16 cellular contexts compared by ENCODE assay signal in the genomic region with DNA sequence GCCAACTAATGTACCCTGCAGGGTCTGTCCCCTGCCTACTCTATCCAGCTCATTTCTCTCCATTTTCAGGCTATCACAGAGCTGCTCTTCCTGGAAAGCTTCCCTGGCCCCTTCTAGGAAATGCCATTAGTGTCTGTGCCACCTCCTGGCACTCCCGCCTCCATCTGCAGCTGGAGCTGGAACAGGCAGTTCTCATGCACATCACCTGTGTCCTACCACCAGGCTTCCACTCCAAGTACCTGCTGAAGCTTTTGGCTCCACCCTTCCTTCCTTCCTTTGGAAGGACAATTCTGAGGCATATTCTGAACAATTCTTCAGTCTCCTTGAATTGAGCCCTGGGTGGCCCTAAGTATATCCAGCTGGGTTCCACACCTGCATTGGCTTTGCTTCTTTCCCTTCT.
A peak's percentile ranks its signal among the peaks of the same experiment; 100 is the strongest.
DNase-seq lines count a peak whose midpoint lies in the region; FAIRE-seq and TF ChIP-seq lines count a peak whose summit lies in the region.
"Had no signal": no experiment of that assay in that cellular context is flagged by ENCODE, and none has a peak within 500 bp of the region (broad histone marks: within the 10 kb centered on the region; RNA-seq: fewer than 3 reads in every experiment).

No MANE protein-coding gene starts in this region.

- TF ChIP-seq EP300 in H1 (IDR thresholded peaks at IDR 0.05; ENCODE audit: borderline replicate concordance in 1 of 2, low read depth in 2 of 2, low read length in 2 of 2) = no peak

- H2BK20ac ChIP-seq in H1 (ENCODE audit: low read length) = 0 out of 2 replicates have a peak overlapping the region, but pooled peaks have one; percentile 13

- peaks cover 16% of the 10 kb centered on the region for H3K4me1 ChIP-seq in HUES48 (ENCODE audit: control insufficient read depth, insufficient read depth, low read length)
- peaks cover 0 to 5% (median 0%) of the 10 kb centered on the region in 4 experiments; a peak in 2 of 7 replicates for H3K4me1 ChIP-seq in H1 (replicated peaks in 1 of 4; ENCODE audit: control insufficient read depth in 3 of 4, insufficient read depth in 4 of 4, low read length in 3 of 4)
- H3K4me1 ChIP-seq: HAP-1 had no signal

- no peak for TF ChIP-seq POLR2A in H1 (IDR thresholded peaks at IDR 0.05; ENCODE audit: control extremely low read depth in 1 of 2, low read depth in 2 of 2, low read length in 2 of 2)

- no peak overlapping the region for H4K5ac ChIP-seq in H1 (ENCODE audit: insufficient read length, low read depth, low read length)

- no peak overlapping the region for H3K23ac ChIP-seq in H1 (ENCODE audit: insufficient read length)

- CTCF ChIA-PET in H1 (lab: Charles Lee; ENCODE audit: partially characterized antibody) = interaction anchor here (0.9 to 2.4 kb wide), 8 partner anchors 9 to 91 kb away, joined by 3 to 9 read pairs (median 4); no protein-coding TSS in a partner anchor

- intact Hi-C loops in activated T-helper 1 cell treated with anti-CD3 and anti-CD28 coated beads, Interleukin-12 subunit alpha, Interleukin-12 subunit beta, Interleukin-2, Interleukin-4 antibody, amounts not matched to agents 30 ng/mL and 10 ng/mL and 1 ng/mL, durations not matched to agents 14 hours and 24 hours and 36 hours (cut with micrococcal nuclease) = no loop called here

- H3K23me2 ChIP-seq in H1 (ENCODE audit: low read depth, low read length) = no peaks in the 10 kb centered on the region

- H2BK15ac ChIP-seq in H1 (ENCODE audit: low read length) = no peak overlapping the region

- DNase-seq in activated CD8-positive, alpha-beta memory T cell treated with anti-CD3 and anti-CD28 coated beads, Interleukin-2, amount 50 U/mL, for 48 hours = peak; percentile 18
- DNase-seq in activated CD8-positive, alpha-beta memory T cell treated with anti-CD3 and anti-CD28 coated beads for 24 hours = no peak
- peak in 1 of 2 experiments; percentile 33 for DNase-seq in H1 (ENCODE audit: low read depth in 1 of 2, low spot score in 2 of 2)
- DNase-seq in type B pancreatic cell (ENCODE audit: extremely low spot score, unreplicated experiment) = peak; percentile 31
- no peak for DNase-seq in activated T-helper 1 cell treated with anti-CD3 and anti-CD28 coated beads, Interleukin-12 subunit alpha, Interleukin-12 subunit beta, Interleukin-2, Interleukin-4 antibody, amounts not matched to agents 30 ng/mL and 10 ng/mL and 1 ng/mL, durations not matched to agents 14 hours and 24 hours and 36 hours (ENCODE audit: low spot score)
- no peak for DNase-seq in OCI-M2 (lab: John Stamatoyannopoulos, UW; ENCODE audit: unreplicated experiment)
- DNase-seq in chondrocyte (ENCODE audit: low spot score) = no peak
- DNase-seq: ACHN; CD4-positive, alpha-beta T cell; DMS79; GM23248 had no signal

- no peak overlapping the region for H2AFZ ChIP-seq in H1 (ENCODE audit: low read length)
- H2AFZ ChIP-seq: GM23248 had no signal

- POLR2A ChIA-PET in H1 (lab: Charles Lee; ENCODE audit: partially characterized antibody) = no interaction called here

- no peak overlapping the region for H2BK12ac ChIP-seq in H1 (ENCODE audit: low read depth, low read length)

- H3K56ac ChIP-seq in H1 (replicated peaks; ENCODE audit: insufficient read length, low read depth, low read length) = no peak overlapping the region

- H2BK5ac ChIP-seq in H1 (ENCODE audit: low read depth, low read length) = no peak overlapping the region

- H3K9me3 Mint-ChIP-seq in type B pancreatic cell (peaks cover 10% of the 10 kb centered on the region), chondrocyte (ENCODE audit: low read depth) (peaks cover 17% of the 10 kb centered on the region)
- H3K9me3 Mint-ChIP-seq in activated T-helper 1 cell treated with anti-CD3 and anti-CD28 coated beads, Interleukin-12 subunit alpha, Interleukin-12 subunit beta, Interleukin-2, Interleukin-4 antibody, amounts not matched to agents 30 ng/mL and 10 ng/mL and 1 ng/mL, durations not matched to agents 14 hours and 24 hours and 36 hours = no peaks in the 10 kb centered on the region

- no peak overlapping the region for H4K91ac ChIP-seq in H1 (replicated peaks; ENCODE audit: insufficient read length, low read length)

- H2AK5ac ChIP-seq in H1 (ENCODE audit: low read depth, low read length) = no peak overlapping the region; the same call in 1 of the 2 replicates

- H3K14ac ChIP-seq in H1 (ENCODE audit: insufficient read length) = no peak overlapping the region

- no peak overlapping the region for H2BK120ac ChIP-seq in H1 (replicated peaks; ENCODE audit: low read depth, low read length)

- H3K4me3 ChIP-seq in HUES48 (ENCODE audit: low read depth, low read length) = no peak overlapping the region
- H3K4me3 ChIP-seq in H1 (ENCODE audit: extremely low read depth in 1 of 4, insufficient read depth in 2 of 4, low read depth in 3 of 4, low read length in 4 of 4) = no peak overlapping the region
- H3K4me3 ChIP-seq: BLaER1 treated with 17β-estradiol and CSF1 and Interleukin-3, amounts not matched to agents 10 nM and 100 nM; GM12878; GM23248; HAP-1 had no signal

- H4K8ac ChIP-seq in H1 (ENCODE audit: extremely low read depth, insufficient read depth, low read length) = no peak overlapping the region

- H3K27ac Mint-ChIP-seq in type B pancreatic cell = no peak overlapping the region
- H3K27ac Mint-ChIP-seq in activated T-helper 1 cell treated with anti-CD3 and anti-CD28 coated beads, Interleukin-12 subunit alpha, Interleukin-12 subunit beta, Interleukin-2, Interleukin-4 antibody, amounts not matched to agents 30 ng/mL and 10 ng/mL and 1 ng/mL, durations not matched to agents 14 hours and 24 hours and 36 hours = no peak overlapping the region
- no peak overlapping the region for H3K27ac Mint-ChIP-seq in chondrocyte (ENCODE audit: unreplicated experiment)
- H3K27ac Mint-ChIP-seq: CD4-positive, alpha-beta T cell; IgD-negative memory B cell had no signal

- no peak overlapping the region for H3K4me3 Mint-ChIP-seq in type B pancreatic cell
- H3K4me3 Mint-ChIP-seq in activated T-helper 1 cell treated with anti-CD3 and anti-CD28 coated beads, Interleukin-12 subunit alpha, Interleukin-12 subunit beta, Interleukin-2, Interleukin-4 antibody, amounts not matched to agents 30 ng/mL and 10 ng/mL and 1 ng/mL, durations not matched to agents 14 hours and 24 hours and 36 hours = no peak overlapping the region
- H3K4me3 Mint-ChIP-seq in chondrocyte (ENCODE audit: unreplicated experiment) = no peak overlapping the region
- H3K4me3 Mint-ChIP-seq: CD4-positive, alpha-beta T cell; IgD-negative memory B cell had no signal

- no peak for TF ChIP-seq RAD21 in H1 (IDR thresholded peaks at IDR 0.05 in 1 of 2, conservative IDR thresholded peaks at IDR 0.05 in 1 of 2; ENCODE audit: low read depth in 2 of 2, low read length in 2 of 2)

- H3K27me3 ChIP-seq in HUES48 (ENCODE audit: control insufficient read depth, insufficient read depth, low read length) (peaks cover 11% of the 10 kb centered on the region; the same call in 1 of the 2 replicates), H1 (replicated peaks in 1 of 4; ENCODE audit: control insufficient read depth in 3 of 4, extremely low read depth in 1 of 4, insufficient read depth in 3 of 4, low read length in 3 of 4) (no peaks in the 10 kb centered on the region; a peak in 1 of 7 replicates)
- H3K27me3 ChIP-seq: BLaER1 treated with 17β-estradiol and CSF1 and Interleukin-3, amounts not matched to agents 10 nM and 100 nM had no signal

- no peaks in the 10 kb centered on the region for H3K79me1 ChIP-seq in H1 (ENCODE audit: low read depth, low read length)

- no peak overlapping the region for H3K4me2 ChIP-seq in H1 (ENCODE audit: insufficient read depth in 1 of 2, low read depth in 2 of 2, low read length in 2 of 2)

- H3K36me3 Mint-ChIP-seq in type B pancreatic cell (no peaks in the 10 kb centered on the region), chondrocyte (ENCODE audit: low read depth) (peaks cover 9% of the 10 kb centered on the region)
- no peaks in the 10 kb centered on the region for H3K36me3 Mint-ChIP-seq in activated T-helper 1 cell treated with anti-CD3 and anti-CD28 coated beads, Interleukin-12 subunit alpha, Interleukin-12 subunit beta, Interleukin-2, Interleukin-4 antibody, amounts not matched to agents 30 ng/mL and 10 ng/mL and 1 ng/mL, durations not matched to agents 14 hours and 24 hours and 36 hours (ENCODE audit: low read depth)
- H3K36me3 Mint-ChIP-seq: IgD-negative memory B cell had no signal

- H3K27ac ChIP-seq in HUES48 (ENCODE audit: low read depth, low read length) (peak overlapping the region; percentile 62), H1 (ENCODE audit: low read depth, low read length) (no peak overlapping the region)
- H3K27ac ChIP-seq: BLaER1 treated with 17β-estradiol and CSF1 and Interleukin-3, amounts not matched to agents 10 nM and 100 nM; GM23248 had no signal

- H3K9me3 ChIP-seq in HUES48 (ENCODE audit: control insufficient read depth, insufficient read depth, low read length) (no peaks in the 10 kb centered on the region), H1 (ENCODE audit: insufficient read depth in 2 of 2, low read depth in 1 of 2, low read length in 1 of 2) (peaks cover 0 to 4% of the 10 kb centered on the region in 2 experiments; a peak in 1 of 4 replicates)
- H3K9me3 ChIP-seq: HAP-1 had no signal

- H4K20me1 ChIP-seq in H1 (replicated peaks in 1 of 2; ENCODE audit: control insufficient read depth in 1 of 2, insufficient read depth in 2 of 2, low read length in 2 of 2) = no peaks in the 10 kb centered on the region
- H4K20me1 ChIP-seq: BLaER1 treated with 17β-estradiol and CSF1 and Interleukin-3, amounts not matched to agents 10 nM and 100 nM had no signal

- TF ChIP-seq CTCF in H1 (IDR thresholded peaks at IDR 0.05; ENCODE audit: control extremely low read depth in 1 of 3, insufficient read depth in 1 of 3, low read depth in 1 of 3, low read length in 3 of 3) (no peak), type B pancreatic cell (conservative IDR thresholded peaks at IDR 0.05) (no peak), chondrocyte (IDR thresholded peaks at IDR 0.05) (no peak)

- no peaks in the 10 kb centered on the region for H3K4me1 Mint-ChIP-seq in type B pancreatic cell (ENCODE audit: unreplicated experiment)
- H3K4me1 Mint-ChIP-seq in activated T-helper 1 cell treated with anti-CD3 and anti-CD28 coated beads, Interleukin-12 subunit alpha, Interleukin-12 subunit beta, Interleukin-2, Interleukin-4 antibody, amounts not matched to agents 30 ng/mL and 10 ng/mL and 1 ng/mL, durations not matched to agents 14 hours and 24 hours and 36 hours (ENCODE audit: low read depth) = no peaks in the 10 kb centered on the region
- no peaks in the 10 kb centered on the region for H3K4me1 Mint-ChIP-seq in chondrocyte (ENCODE audit: low read depth)
- H3K4me1 Mint-ChIP-seq: IgD-negative memory B cell had no signal

- no peak overlapping the region for H3K9ac ChIP-seq in HUES48 (ENCODE audit: low read depth, low read length)
- H3K9ac ChIP-seq in H1 (replicated peaks in 1 of 4; ENCODE audit: extremely low read depth in 1 of 4, low read depth in 3 of 4, low read length in 3 of 4) = no peak overlapping the region
- H3K9ac ChIP-seq: BLaER1 treated with 17β-estradiol and CSF1 and Interleukin-3, amounts not matched to agents 10 nM and 100 nM; GM23248 had no signal

- no peak for FAIRE-seq in H1 (lab: Jason Lieb, UNC)
- FAIRE-seq: GM12878 had no signal

- H3K4ac ChIP-seq in H1 (replicated peaks; ENCODE audit: insufficient read length, low read depth, low read length) = no peak overlapping the region

- peaks cover 24% of the 10 kb centered on the region for H3K27me3 Mint-ChIP-seq in type B pancreatic cell
- no peaks in the 10 kb centered on the region for H3K27me3 Mint-ChIP-seq in activated T-helper 1 cell treated with anti-CD3 and anti-CD28 coated beads, Interleukin-12 subunit alpha, Interleukin-12 subunit beta, Interleukin-2, Interleukin-4 antibody, amounts not matched to agents 30 ng/mL and 10 ng/mL and 1 ng/mL, durations not matched to agents 14 hours and 24 hours and 36 hours (ENCODE audit: insufficient read depth)
- peaks cover 23% of the 10 kb centered on the region for H3K27me3 Mint-ChIP-seq in chondrocyte (ENCODE audit: low read depth)

- no peak overlapping the region; the same call in 1 of the 2 replicates for H3K18ac ChIP-seq in H1 (ENCODE audit: extremely low read depth, low read length)

- no peaks in the 10 kb centered on the region for H3K79me2 ChIP-seq in H1 (ENCODE audit: control insufficient read depth in 1 of 2, insufficient read depth in 2 of 2, low read length in 2 of 2)

- 92% methylated on average over 1 of the region's 1 CpG; no CpG with 5 or more reads in 1 of the 2 experiments for WGBS in H1 (ENCODE audit: extremely low coverage in 1 of 2, insufficient coverage in 1 of 2, insufficient read length in 1 of 2, insufficient replicate concordance in 2 of 2, low coverage in 1 of 2, low lambda C conversion rate in 2 of 2, missing lambda C conversion rate in 1 of 2), 2 experiments

- H3K36me3 ChIP-seq in HUES48 (ENCODE audit: control insufficient read depth, insufficient read depth, low read length) (no peaks in the 10 kb centered on the region), H1 (ENCODE audit: control insufficient read depth in 2 of 4, insufficient read depth in 4 of 4, low read length in 3 of 4) (no peaks in the 10 kb centered on the region; a peak in 1 of 8 replicates)
- H3K36me3 ChIP-seq: BLaER1 treated with 17β-estradiol and CSF1 and Interleukin-3, amounts not matched to agents 10 nM and 100 nM; HAP-1 had no signal

Comparison
In these comparisons a context has a peak if more than half of its experiments do, and no peak if none do; other contexts are left out.
1. DNase-seq: peak in activated CD8-positive, alpha-beta memory T cell treated with anti-CD3 and anti-CD28 coated beads, Interleukin-2, amount 50 U/mL, for 48 hours (single experiment) and type B pancreatic cell (single experiment); none in activated CD8-positive, alpha-beta memory T cell treated with anti-CD3 and anti-CD28 coated beads for 24 hours (single experiment), activated T-helper 1 cell treated with anti-CD3 and anti-CD28 coated beads, Interleukin-12 subunit alpha, Interleukin-12 subunit beta, Interleukin-2, Interleukin-4 antibody, amounts not matched to agents 30 ng/mL and 10 ng/mL and 1 ng/mL, durations not matched to agents 14 hours and 24 hours and 36 hours (single experiment), OCI-M2 (single experiment) and chondrocyte (single experiment).